Comparison of ENCODE assay signal across 9 cellular contexts in the genomic region with DNA sequence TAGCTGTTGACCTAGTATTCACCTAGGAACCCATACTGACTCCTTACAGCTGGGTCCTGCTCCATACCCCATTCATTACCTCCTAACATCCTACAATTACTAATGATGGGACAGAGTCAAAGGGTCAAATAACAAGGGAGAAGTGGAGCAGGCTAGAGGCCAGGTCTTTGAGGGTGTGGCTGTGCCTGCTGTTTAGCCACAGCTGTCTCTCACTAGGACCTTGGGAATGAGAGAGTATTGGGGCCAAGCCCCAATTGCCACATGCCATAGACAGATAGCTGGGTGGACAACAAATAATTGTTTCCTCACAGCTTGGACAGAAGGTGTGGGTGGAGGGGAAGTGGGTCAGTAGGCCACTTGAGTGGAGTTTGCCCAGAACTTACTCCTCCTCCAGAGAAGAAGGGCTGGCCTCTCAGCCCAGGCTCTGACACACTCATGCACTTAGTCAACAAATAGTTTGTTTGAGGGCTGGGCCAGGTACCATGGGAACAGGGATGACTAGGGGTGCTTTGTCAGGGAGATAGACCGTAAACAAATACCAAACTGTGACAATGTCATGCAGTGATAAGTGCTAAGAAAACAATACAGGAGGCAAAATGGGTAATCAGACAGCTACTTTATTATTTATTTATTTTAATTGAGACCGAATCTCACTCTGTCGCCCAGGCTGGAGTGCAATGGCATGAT. TPM values are rescaled to one million over a fixed set of nuclear protein-coding genes. Genes with fewer than 3 reads are reported as not detected.
A peak's percentile ranks its signal among the peaks of the same experiment; 100 is the strongest.
DNase-seq lines count a peak whose midpoint lies in the region; ATAC-seq and TF ChIP-seq lines count a peak whose summit lies in the region.
"Had no signal": no experiment of that assay in that cellular context is flagged by ENCODE, and none has a peak within 500 bp of the region (broad histone marks: within the 10 kb centered on the region; RNA-seq: fewer than 3 reads in every experiment).

No MANE protein-coding gene starts in this region.

- no peak for ATAC-seq in HG03432 (IDR thresholded peaks at IDR 0.05; ENCODE audit: unreplicated experiment)

- peaks cover 12 to 18% of the 10 kb centered on the region in 2 experiments for H3K36me3 ChIP-seq in SK-N-SH (replicated peaks in 1 of 2; ENCODE audit: control insufficient read depth in 1 of 2, insufficient read depth in 2 of 2, low read length in 1 of 2)

- H3K4me3 ChIP-seq in SK-N-SH (ENCODE audit: low read depth in 2 of 2, low read length in 1 of 2): no peak overlapping the region
- H3K4me3 ChIP-seq in epithelial cell of esophagus (ENCODE audit: low read length): no peak overlapping the region

- no peak overlapping the region for H2AFZ ChIP-seq in SK-N-SH (ENCODE audit: low read depth)

- H3F3A ChIP-seq in SK-N-SH (replicated peaks; ENCODE audit: insufficient read depth): peaks cover 9% of the 10 kb centered on the region

- POLR2A ChIA-PET in SK-N-SH (lab: Yijun Ruan, JAX): no interaction called here

- H3K9me3 ChIP-seq in SK-N-SH: no peaks in the 10 kb centered on the region

- peaks cover 100% of the 10 kb centered on the region for H4K20me1 ChIP-seq in SK-N-SH (ENCODE audit: insufficient read depth)

- no peaks in the 10 kb centered on the region for H3K27me3 ChIP-seq in SK-N-SH (ENCODE audit: insufficient read depth)

- TF ChIP-seq CTCF in SK-N-SH (IDR thresholded peaks at IDR 0.05): no peak
- TF ChIP-seq CTCF in epithelial cell of esophagus (IDR thresholded peaks at IDR 0.05; ENCODE audit: insufficient read depth, low read depth, low read length, missing control alignments): no peak

- peak overlapping the region in 1 of 2 experiments; percentile 90; a peak in 2 of 4 replicates for H3K27ac ChIP-seq in SK-N-SH (ENCODE audit: low read depth in 2 of 2, low read length in 1 of 2)

- peaks cover 2 to 13% of the 10 kb centered on the region in 2 experiments; a peak in 2 of 4 replicates for H3K4me1 ChIP-seq in SK-N-SH (ENCODE audit: control insufficient read depth in 1 of 2, insufficient read depth in 2 of 2, low read depth in 1 of 2, low read length in 1 of 2)

- peak overlapping the region; percentile 46; the same call in 1 of the 2 replicates for H3K4me2 ChIP-seq in SK-N-SH

- CTCF ChIA-PET in SK-N-SH (lab: Yijun Ruan, JAX): interaction anchor here (0.5 to 1.2 kb wide), 2 partner anchors 41 to 51 kb away, joined by 3 to 6 read pairs; partner anchors contain the start of gene TSNAXIP1

- WGBS in SK-N-SH (ENCODE audit: low lambda C conversion rate): 80% methylated on average over 3 of the region's 3 CpGs

- H3K79me2 ChIP-seq in SK-N-SH (ENCODE audit: insufficient read depth): peaks cover 100% of the 10 kb centered on the region

- no peak for TF ChIP-seq RAD21 in SK-N-SH (IDR thresholded peaks at IDR 0.05; ENCODE audit: low read length)

- no peak for TF ChIP-seq EP300 in SK-N-SH (IDR thresholded peaks at IDR 0.05; ENCODE audit: borderline replicate concordance in 1 of 2, low read depth in 1 of 2, low read length in 1 of 2)

- peak; percentile 31 for DNase-seq in stimulated activated CD4-positive, alpha-beta T cell treated with anti-CD3 and anti-CD28 coated beads, Interleukin-15, amount 100 ng/mL, for 24 hours
- no peak for DNase-seq in stimulated activated CD4-positive, alpha-beta T cell treated with anti-CD3 and anti-CD28 coated beads, Interleukin-12 subunit alpha, Interleukin-12 subunit beta, amount 100 ng/mL, for 4 hours
- DNase-seq in SK-N-SH (no peak), epithelial cell of esophagus (ENCODE audit: low read depth) (peak; percentile 97), mucosa of gallbladder (ENCODE audit: low spot score) (peak; percentile 77), NCI-H2171 (lab: John Stamatoyannopoulos, UW) (no peak), NCI-H2107 treated with DMSO at 0.1 percent for 48 hours (lab: John Stamatoyannopoulos, UW; ENCODE audit: unreplicated experiment) (no peak)

- no peaks in the 10 kb centered on the region for H3K9me2 ChIP-seq in SK-N-SH

- peak overlapping the region; percentile 66 for H3K9ac ChIP-seq in SK-N-SH

TF ChIP-seq in SK-N-SH, 30 proteins besides CTCF, POLR2A, EP300 and RAD21:
- no peak for TF ChIP-seq JUND (IDR thresholded peaks at IDR 0.05)
- TF ChIP-seq SIN3A (IDR thresholded peaks at IDR 0.05; ENCODE audit: borderline replicate concordance, low read depth, low read length): no peak
- no peak for TF ChIP-seq FOXJ3 (CRISPR knock-in tag; IDR thresholded peaks at IDR 0.05)

RNA-seq across cellular contexts. Expression of gene CENPT, which starts 10.2 kb away (rescaled TPM):
- polyA plus RNA-seq in SK-N-SH (2012; rRNA removed): 48.6 and 57.6 TPM in 2 replicates
- polyA plus RNA-seq in SK-N-SH (2012; cell fraction: cytosol; rRNA removed): 16.2 and 20.0 TPM in 2 replicates
- 386 and 453 TPM in 2 replicates for polyA plus RNA-seq in SK-N-SH (2012; cell fraction: nucleus; rRNA removed)
- 44.6 TPM for total RNA-seq in mucosa of gallbladder

RNA-seq across cellular contexts. Expression of gene NUTF2, which starts 11.0 kb away (rescaled TPM):
- 287 and 449 TPM in 2 replicates for polyA plus RNA-seq in SK-N-SH (2012; rRNA removed)
- 299 and 302 TPM in 2 replicates for polyA plus RNA-seq in SK-N-SH (2012; cell fraction: cytosol; rRNA removed)
- polyA plus RNA-seq in SK-N-SH (2012; cell fraction: nucleus; rRNA removed): 237 and 239 TPM in 2 replicates
- 69.3 TPM for total RNA-seq in mucosa of gallbladder

RNA-seq across cellular contexts. Expression of gene EDC4, which starts 15.2 kb away (rescaled TPM):
- 38.0 and 45.1 TPM in 2 replicates for polyA plus RNA-seq in SK-N-SH (2012; rRNA removed)
- 15.1 and 23.7 TPM in 2 replicates for polyA plus RNA-seq in SK-N-SH (2012; cell fraction: cytosol; rRNA removed)
- polyA plus RNA-seq in SK-N-SH (2012; cell fraction: nucleus; rRNA removed): 221 and 269 TPM in 2 replicates
- total RNA-seq in mucosa of gallbladder: 59.5 TPM

RNA-seq across cellular contexts. Expression of gene THAP11, which starts 15.6 kb away (rescaled TPM):
- polyA plus RNA-seq in SK-N-SH (2012; rRNA removed): 32.3 and 34.8 TPM in 2 replicates
- polyA plus RNA-seq in SK-N-SH (2012; cell fraction: cytosol; rRNA removed): 22.3 and 29.9 TPM in 2 replicates
- polyA plus RNA-seq in SK-N-SH (2012; cell fraction: nucleus; rRNA removed): 12.6 and 14.7 TPM in 2 replicates
- total RNA-seq in mucosa of gallbladder: 27.2 TPM

RNA-seq across cellular contexts. Expression of gene NRN1L, which starts 27.0 kb away (rescaled TPM):
- polyA plus RNA-seq in SK-N-SH (2012; rRNA removed): 0.41 and 0.45 TPM in 2 replicates
- polyA plus RNA-seq in SK-N-SH (2012; cell fraction: cytosol; rRNA removed): 0.17 TPM in 1 of 2 replicates, not detected in the other
- polyA plus RNA-seq in SK-N-SH (2012; cell fraction: nucleus; rRNA removed): 2.1 and 2.6 TPM in 2 replicates
- total RNA-seq in mucosa of gallbladder: 1.2 TPM
- total RNA-seq: temporal lobe had no signal

Comparison
In these comparisons a context has a peak if more than half of its experiments do, and no peak if none do; other contexts are left out.
1. DNase-seq: peak in stimulated activated CD4-positive, alpha-beta T cell treated with anti-CD3 and anti-CD28 coated beads, Interleukin-15, amount 100 ng/mL, for 24 hours (single experiment), epithelial cell of esophagus (single experiment) and mucosa of gallbladder (single experiment); none in stimulated activated CD4-positive, alpha-beta T cell treated with anti-CD3 and anti-CD28 coated beads, Interleukin-12 subunit alpha, Interleukin-12 subunit beta, amount 100 ng/mL, for 4 hours (single experiment), SK-N-SH (single experiment), NCI-H2171 (single experiment) and NCI-H2107 treated with DMSO at 0.1 percent for 48 hours (single experiment).